In genomic region chr1:44587796-44588460, GRCh38 we compare ENCODE assay signal across 16 cellular contexts.
DNase-seq lines count a peak whose midpoint lies in the region; ATAC-seq and TF ChIP-seq lines count a peak whose summit lies in the region.
"Had no signal": no experiment of that assay in that cellular context is flagged by ENCODE, and none has a peak within 500 bp of the region (broad histone marks: within the 10 kb centered on the region; RNA-seq: fewer than 3 reads in every experiment).

No MANE protein-coding gene starts in this region.

- peak overlapping the region; percentile 12 for H3K27ac Mint-ChIP-seq in MCF 10A (ENCODE audit: low read depth, unreplicated experiment)
- no peak overlapping the region for H3K27ac Mint-ChIP-seq in activated naive CD8-positive, alpha-beta T cell treated with anti-CD3 and anti-CD28 coated beads, Interleukin-2, amount 50 U/mL, for 24 hours
- H3K27ac Mint-ChIP-seq: activated CD8-positive, alpha-beta T cell treated with anti-CD3 and anti-CD28 coated beads for 36 hours; activated T-helper 17 cell treated with anti-CD3 and anti-CD28 coated beads, Interleukin-2, amount 50 U/mL, for 72 hours; B cell had no signal

- intact Hi-C loops in MCF 10A (cut with micrococcal nuclease): no loop called here

- POLR2A ChIA-PET in MCF 10A (lab: Yijun Ruan, JAX): interaction anchor here (0.6 to 5.3 kb wide), 14 partner anchors 11 to 261 kb away, joined by 3 to 44 read pairs (median 4); no protein-coding TSS in a partner anchor

- no peak overlapping the region for H3K4me3 Mint-ChIP-seq in MCF 10A (ENCODE audit: unreplicated experiment)
- H3K4me3 Mint-ChIP-seq in activated naive CD8-positive, alpha-beta T cell treated with anti-CD3 and anti-CD28 coated beads, Interleukin-2, amount 50 U/mL, for 24 hours: no peak overlapping the region
- H3K4me3 Mint-ChIP-seq: activated CD8-positive, alpha-beta T cell treated with anti-CD3 and anti-CD28 coated beads for 36 hours; activated T-helper 17 cell treated with anti-CD3 and anti-CD28 coated beads, Interleukin-2, amount 50 U/mL, for 72 hours; B cell; naive B cell had no signal

- H3K9me3 Mint-ChIP-seq in MCF 10A (ENCODE audit: unreplicated experiment): no peaks in the 10 kb centered on the region
- H3K9me3 Mint-ChIP-seq in activated naive CD8-positive, alpha-beta T cell treated with anti-CD3 and anti-CD28 coated beads, Interleukin-2, amount 50 U/mL, for 24 hours: no peaks in the 10 kb centered on the region
- H3K9me3 Mint-ChIP-seq: activated CD8-positive, alpha-beta T cell treated with anti-CD3 and anti-CD28 coated beads for 36 hours; activated T-helper 17 cell treated with anti-CD3 and anti-CD28 coated beads, Interleukin-2, amount 50 U/mL, for 72 hours; naive B cell had no signal

- CTCF ChIA-PET in MCF 10A (lab: Yijun Ruan, JAX): interaction anchor here (0.6 to 1.7 kb wide), 8 partner anchors 15 to 370 kb away, joined by 3 to 6 read pairs (median 4); no protein-coding TSS in a partner anchor

- DNase-seq in C1 segment of cervical spinal cord (lab: John Stamatoyannopoulos, UW) (peak in 8 of 14 donors; percentile 9 to 75 (median 48)), HT1080 (ENCODE audit: low read depth) (peak; percentile 21), MCF 10A (ENCODE audit: unreplicated experiment) (no peak), SKM-1 treated with dmso at 0.1 percent for 144 hours (lab: John Stamatoyannopoulos, UW; ENCODE audit: unreplicated experiment) (no peak), activated gamma-delta T cell (lab: John Stamatoyannopoulos, UW) (no peak), foreskin melanocyte (no peak)
- no peak for DNase-seq in activated naive CD8-positive, alpha-beta T cell treated with anti-CD3 and anti-CD28 coated beads, Interleukin-2, amount 50 U/mL, for 24 hours
- DNase-seq: activated CD8-positive, alpha-beta T cell treated with anti-CD3 and anti-CD28 coated beads for 36 hours; amniotic stem cell; glutamatergic neuron; kidney glomerular epithelial cell; naive B cell had no signal

- H3K27me3 ChIP-seq in muscle layer of duodenum (ENCODE audit: low read depth, low read length): peaks cover 5% of the 10 kb centered on the region

- ATAC-seq in activated naive CD8-positive, alpha-beta T cell treated with anti-CD3 and anti-CD28 coated beads, Interleukin-2, amount 50 U/mL, for 24 hours: no peak
- ATAC-seq: activated CD8-positive, alpha-beta T cell treated with anti-CD3 and anti-CD28 coated beads for 36 hours; activated T-helper 17 cell treated with anti-CD3 and anti-CD28 coated beads, Interleukin-2, amount 50 U/mL, for 72 hours; SK-N-SH treated with all-trans-retinoic acid at 6 μM for 48 hours had no signal

- BruUV-seq in MCF 10A (replicated peaks; lab: Mats Ljungman, UMichigan): no TSS peak

- H3K36me3 ChIP-seq in muscle layer of duodenum (ENCODE audit: control insufficient read depth in 1 of 2, insufficient read depth in 2 of 2, low read length in 2 of 2): no peaks in the 10 kb centered on the region

- peak overlapping the region; percentile 51 for H3K27ac ChIP-seq in muscle layer of duodenum (ENCODE audit: low read length)

- no peaks in the 10 kb centered on the region for H3K27me3 Mint-ChIP-seq in MCF 10A (ENCODE audit: insufficient read depth, unreplicated experiment)
- no peaks in the 10 kb centered on the region for H3K27me3 Mint-ChIP-seq in activated naive CD8-positive, alpha-beta T cell treated with anti-CD3 and anti-CD28 coated beads, Interleukin-2, amount 50 U/mL, for 24 hours
- H3K27me3 Mint-ChIP-seq: activated CD8-positive, alpha-beta T cell treated with anti-CD3 and anti-CD28 coated beads for 36 hours; naive B cell had no signal

- no peak overlapping the region for H3K4me3 ChIP-seq in muscle layer of duodenum (ENCODE audit: low read depth in 1 of 2, low read length in 2 of 2)

- H3K4me1 ChIP-seq in muscle layer of duodenum (ENCODE audit: control insufficient read depth in 1 of 2, insufficient read depth in 2 of 2, low read length in 2 of 2): no peaks in the 10 kb centered on the region

- no peak for TF ChIP-seq CTCF in MCF 10A (IDR thresholded peaks at IDR 0.05; ENCODE audit: unreplicated experiment)

- H3K4me1 Mint-ChIP-seq in MCF 10A (ENCODE audit: insufficient read depth, unreplicated experiment): peaks cover 13% of the 10 kb centered on the region
- H3K4me1 Mint-ChIP-seq in activated naive CD8-positive, alpha-beta T cell treated with anti-CD3 and anti-CD28 coated beads, Interleukin-2, amount 50 U/mL, for 24 hours: no peaks in the 10 kb centered on the region
- H3K4me1 Mint-ChIP-seq: activated T-helper 17 cell treated with anti-CD3 and anti-CD28 coated beads, Interleukin-2, amount 50 U/mL, for 72 hours; B cell; naive B cell had no signal

- H3K36me3 Mint-ChIP-seq in MCF 10A (ENCODE audit: insufficient read depth, unreplicated experiment): no peaks in the 10 kb centered on the region
- H3K36me3 Mint-ChIP-seq in activated naive CD8-positive, alpha-beta T cell treated with anti-CD3 and anti-CD28 coated beads, Interleukin-2, amount 50 U/mL, for 24 hours (ENCODE audit: low read depth): no peaks in the 10 kb centered on the region
- H3K36me3 Mint-ChIP-seq: naive B cell had no signal

- H3K9me3 ChIP-seq in muscle layer of duodenum (ENCODE audit: control insufficient read depth in 1 of 2, low read length in 2 of 2): no peaks in the 10 kb centered on the region

Comparison
In these comparisons a context has a peak if more than half of its experiments do, and no peak if none do; other contexts are left out.
1. DNase-seq: peak in C1 segment of cervical spinal cord (8 of 14) and HT1080 (single experiment); none in MCF 10A (single experiment), activated naive CD8-positive, alpha-beta T cell treated with anti-CD3 and anti-CD28 coated beads, Interleukin-2, amount 50 U/mL, for 24 hours (single experiment), SKM-1 treated with dmso at 0.1 percent for 144 hours (single experiment), activated gamma-delta T cell (single experiment) and foreskin melanocyte (single experiment).